In the genomic region with DNA sequence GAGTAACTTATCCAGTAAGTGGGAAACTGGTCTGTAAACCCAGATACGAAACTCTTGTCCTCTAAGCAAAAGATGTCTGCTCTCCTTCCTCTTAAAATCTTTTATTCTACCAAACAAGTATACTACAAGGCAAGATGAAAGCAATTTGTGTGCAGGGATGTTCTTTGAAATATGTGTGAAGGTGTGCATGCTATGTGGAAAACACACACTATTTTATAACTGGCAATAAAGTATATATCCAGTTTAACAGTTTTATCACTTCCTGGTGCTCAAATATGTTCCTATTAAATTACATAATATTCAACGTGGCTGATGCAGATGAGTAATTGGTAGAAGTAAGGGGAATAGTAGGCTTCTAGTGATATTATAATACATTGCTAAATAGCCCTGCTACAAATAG, we compare ENCODE assay signal across 31 cellular contexts.
"Had no signal": no experiment of that assay in that cellular context is flagged by ENCODE, and none has a peak within 500 bp of the region (broad histone marks: within the 10 kb centered on the region; RNA-seq: fewer than 3 reads in every experiment).

No MANE protein-coding gene starts in this region.

- H3K9me3 ChIP-seq: ascending aorta had no signal

- H3K4me2 ChIP-seq: PC-9 had no signal

- DNase-seq: activated CD4-positive, alpha-beta T cell treated with anti-CD3 and anti-CD28 coated beads, Interleukin-2, amount 10 ng/mL, durations not matched to agents 24 days and 14 days; activated CD4-positive, alpha-beta T cell treated with anti-CD3 and anti-CD28 coated beads, Interleukin-2, amount 50 U/mL, for 4 hours; activated CD8-positive, alpha-beta memory T cell treated with anti-CD3 and anti-CD28 coated beads, Interleukin-2, amount 50 U/mL, for 4 hours; activated effector memory CD4-positive, alpha-beta T cell treated with anti-CD3 and anti-CD28 coated beads, Interleukin-2, amount 50 U/mL, for 16 hours; activated naive CD4-positive, alpha-beta T cell; activated naive CD4-positive, alpha-beta T cell treated with anti-CD3 and anti-CD28 coated beads, Interleukin-2, amount 50 U/mL, for 16 hours; activated naive CD8-positive, alpha-beta T cell treated with anti-CD3 and anti-CD28 coated beads, Interleukin-2, amount 10 ng/mL, durations not matched to agents 7 days and 5 days; activated T-cell treated with anti-CD3 and anti-CD28 coated beads for 4 hours; activated T-cell treated with anti-CD3 and anti-CD28 coated beads, Interleukin-2, amount 50 U/mL, for 48 hours; amygdala; Kasumi-1; NCI-H1092 treated with DMSO at 0.1 percent for 48 hours; NCI-H1417; NCI-H146; NCI-H187; NCI-H2029 treated with DMSO at 0.1 percent for 48 hours; NCI-H2107; NCI-H2171; NCI-H510A; NCI-H526; NCI-H748 treated with DMSO at 0.1 percent for 48 hours; PC-9; SIG-M5; SW 1271; T1000 had no signal

- H2AFZ ChIP-seq: PC-9 had no signal

- H3K4me1 ChIP-seq: ascending aorta had no signal

- H3K36me3 Mint-ChIP-seq: activated naive CD8-positive, alpha-beta T cell treated with anti-CD3 and anti-CD28 coated beads, Interleukin-2, amount 10 ng/mL, durations not matched to agents 7 days and 5 days had no signal

- ATAC-seq: activated T-helper 17 cell treated with anti-CD3 and anti-CD28 coated beads, Interleukin-2, amount 50 U/mL, for 72 hours; Right ventricle myocardium inferior; SK-N-SH treated with all-trans-retinoic acid at 6 μM for 48 hours had no signal

- H3K27ac ChIP-seq: ascending aorta, coronary artery, PC-9, RWPE1 had no signal

- H3K27ac Mint-ChIP-seq: activated CD4-positive, alpha-beta T cell treated with anti-CD3 and anti-CD28 coated beads, Interleukin-2, amount 10 ng/mL, durations not matched to agents 24 days and 14 days; activated naive CD8-positive, alpha-beta T cell treated with anti-CD3 and anti-CD28 coated beads, Interleukin-2, amount 10 ng/mL, durations not matched to agents 7 days and 5 days; activated T-helper 17 cell treated with anti-CD3 and anti-CD28 coated beads, Interleukin-2, amount 50 U/mL, for 72 hours had no signal

- H3K4me3 Mint-ChIP-seq: activated CD4-positive, alpha-beta T cell treated with anti-CD3 and anti-CD28 coated beads, Interleukin-2, amount 10 ng/mL, durations not matched to agents 24 days and 14 days; activated naive CD8-positive, alpha-beta T cell treated with anti-CD3 and anti-CD28 coated beads, Interleukin-2, amount 10 ng/mL, durations not matched to agents 7 days and 5 days; activated T-helper 17 cell treated with anti-CD3 and anti-CD28 coated beads, Interleukin-2, amount 50 U/mL, for 72 hours had no signal

- H3K4me3 ChIP-seq: ascending aorta, coronary artery, PC-9 had no signal

- H3K4me1 Mint-ChIP-seq: activated CD4-positive, alpha-beta T cell treated with anti-CD3 and anti-CD28 coated beads, Interleukin-2, amount 10 ng/mL, durations not matched to agents 24 days and 14 days; activated naive CD8-positive, alpha-beta T cell treated with anti-CD3 and anti-CD28 coated beads, Interleukin-2, amount 10 ng/mL, durations not matched to agents 7 days and 5 days; activated T-helper 17 cell treated with anti-CD3 and anti-CD28 coated beads, Interleukin-2, amount 50 U/mL, for 72 hours had no signal

- H3K36me3 ChIP-seq: ascending aorta had no signal

- H3K27me3 Mint-ChIP-seq: activated CD4-positive, alpha-beta T cell treated with anti-CD3 and anti-CD28 coated beads, Interleukin-2, amount 10 ng/mL, durations not matched to agents 24 days and 14 days; activated naive CD8-positive, alpha-beta T cell treated with anti-CD3 and anti-CD28 coated beads, Interleukin-2, amount 10 ng/mL, durations not matched to agents 7 days and 5 days; activated T-helper 17 cell treated with anti-CD3 and anti-CD28 coated beads, Interleukin-2, amount 50 U/mL, for 72 hours had no signal

- H3K27me3 ChIP-seq: ascending aorta had no signal
